Comparison of ENCODE assay signal across 1 cellular context in genomic region chr14:35292051-35292769, GRCh38.
TF ChIP-seq lines count a peak whose summit lies in the region.

PSMA6 (plus strand) TSS chr14:35292382; CDS start chr14:35292477, 95 bp downstream.

TF ChIP-seq in HCT116, 20 proteins besides CTCF, POLR2A, EP300 and RAD21 (continued from another document):
- TF ChIP-seq ZBTB33 (IDR thresholded peaks at IDR 0.05; ENCODE audit: extremely low read depth, insufficient replicate concordance, low read length): no peak
TF ChIP-seq in HCT116: peak in this region for 9.
